In genomic region chr2:59905731-59906130, GRCh38 we compare ENCODE assay signal across 16 cellular contexts.
A peak's percentile ranks its signal among the peaks of the same experiment; 100 is the strongest.
DNase-seq lines count a peak whose midpoint lies in the region; ATAC-seq and TF ChIP-seq lines count a peak whose summit lies in the region.
"Had no signal": no experiment of that assay in that cellular context is flagged by ENCODE, and none has a peak within 500 bp of the region (broad histone marks: within the 10 kb centered on the region; RNA-seq: fewer than 3 reads in every experiment).

No MANE protein-coding gene starts in this region.

- H4K20me1 ChIP-seq in OCI-LY3 (ENCODE audit: insufficient read depth, low read length), result no peaks in the 10 kb centered on the region

- no peaks in the 10 kb centered on the region for H3K36me3 ChIP-seq in OCI-LY3 (replicated peaks; ENCODE audit: low read depth, low read length)

- no peaks in the 10 kb centered on the region for H3K9me3 ChIP-seq in OCI-LY3 (ENCODE audit: insufficient read depth, low read length)

- ATAC-seq in GM18502 (IDR thresholded peaks at IDR 0.05; ENCODE audit: poor library complexity, unreplicated experiment) (peak; percentile 47), GM21717 (IDR thresholded peaks at IDR 0.05; ENCODE audit: unreplicated experiment) (peak; percentile 76), HG02870 (IDR thresholded peaks at IDR 0.05; ENCODE audit: unreplicated experiment) (peak; percentile 56), GM21360 (IDR thresholded peaks at IDR 0.05; ENCODE audit: unreplicated experiment) (no peak), HG02571 (IDR thresholded peaks at IDR 0.05; ENCODE audit: unreplicated experiment) (no peak)
- ATAC-seq: GM12878, GM23338, HepG2 had no signal

- H3K79me2 ChIP-seq in OCI-LY3 (ENCODE audit: low read length), result no peaks in the 10 kb centered on the region

- peak overlapping the region; percentile 83 for H3K9ac ChIP-seq in OCI-LY3 (ENCODE audit: low read length)
- H3K9ac ChIP-seq: KMS-11 had no signal

- H3K27me3 ChIP-seq in OCI-LY3 (ENCODE audit: low read depth, low read length), result no peaks in the 10 kb centered on the region

- no peak for TF ChIP-seq CTCF in OCI-LY3 (IDR thresholded peaks at IDR 0.05; ENCODE audit: low read depth, low read length)

- H3K4me2 ChIP-seq in OCI-LY3 (ENCODE audit: low read length), result peak overlapping the region; percentile 71
- H3K4me2 ChIP-seq: GM23338, KMS-11 had no signal

- no peak overlapping the region for H2AFZ ChIP-seq in OCI-LY3 (ENCODE audit: low read depth, low read length)
- H2AFZ ChIP-seq: GM23338 had no signal

- peak overlapping the region; percentile 97 for H3K27ac ChIP-seq in OCI-LY3 (ENCODE audit: low read length)
- H3K27ac ChIP-seq: KMS-11 had no signal

- DNase-seq in iPS-NIHi7 (ENCODE audit: extremely low spot score), result no peak
- DNase-seq: C1 segment of cervical spinal cord; Calu3; CD4-positive, alpha-beta T cell; DMS 273 treated with DMSO at 0.1 percent for 48 hours; H7 had no signal

- peak overlapping the region; percentile 57 for H3K4me3 ChIP-seq in OCI-LY3 (ENCODE audit: low read length)
- H3K4me3 ChIP-seq: GM12878, GM23338 had no signal

- peaks cover 90% of the 10 kb centered on the region for H3K4me1 ChIP-seq in OCI-LY3 (ENCODE audit: low read length)

Comparison
In these comparisons a context has a peak if more than half of its experiments do, and no peak if none do; other contexts are left out.
1. ATAC-seq: peak in GM18502 (single experiment), GM21717 (single experiment) and HG02870 (single experiment); none in GM21360 (single experiment) and HG02571 (single experiment).